8 cellular contexts compared by ENCODE assay signal in the genomic region with DNA sequence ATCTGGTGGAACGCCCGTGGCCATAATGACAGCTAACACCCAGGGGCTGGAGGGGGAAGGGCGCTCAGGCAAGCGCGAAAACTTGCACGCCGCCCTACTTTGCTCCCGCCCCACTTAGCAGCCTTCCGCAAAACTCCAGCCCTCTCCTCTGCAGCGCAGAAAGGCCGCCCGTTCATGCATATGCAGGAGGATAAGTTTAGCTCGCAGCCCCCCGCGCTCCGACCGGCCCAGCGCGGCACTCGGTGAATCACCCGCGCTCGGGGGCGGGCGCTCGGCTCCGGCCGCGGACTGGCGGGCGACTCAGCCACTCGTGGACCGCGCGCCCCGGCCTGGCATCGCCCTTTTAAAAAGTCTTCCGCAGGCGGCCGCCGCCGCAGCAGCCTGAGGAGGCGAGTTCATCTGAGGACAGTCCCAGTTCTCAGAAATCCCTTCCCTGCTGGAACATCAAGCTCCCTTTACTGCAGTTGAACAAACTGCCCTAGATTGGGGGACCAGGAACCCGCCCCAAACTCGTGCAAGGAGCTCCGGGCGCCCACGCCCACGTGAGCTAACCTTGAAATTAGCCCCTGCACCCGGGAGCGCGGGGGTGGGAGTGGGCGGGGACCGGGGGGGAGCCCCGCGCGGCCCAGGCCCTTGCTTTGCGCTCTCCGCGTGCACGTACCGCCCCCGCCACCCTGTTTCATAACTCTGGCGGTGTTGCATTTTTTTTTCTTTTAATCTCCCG. TPM values are rescaled to one million over a fixed set of nuclear protein-coding genes. Genes with fewer than 3 reads are reported as not detected.
DNase-seq lines count a peak whose midpoint lies in the region; ATAC-seq and TF ChIP-seq lines count a peak whose summit lies in the region.

No MANE protein-coding gene starts in this region.

- no peaks in the 10 kb centered on the region for H3K27me3 Mint-ChIP-seq in activated B cell treated with CpG ODN at 0.5 μM for 24 hours

- peak overlapping the region; percentile 98 for H3K27ac Mint-ChIP-seq in activated B cell treated with CpG ODN at 0.5 μM for 24 hours

- H3K4me1 Mint-ChIP-seq in activated B cell treated with CpG ODN at 0.5 μM for 24 hours: peaks cover 46% of the 10 kb centered on the region

- peaks cover 5% of the 10 kb centered on the region for H3K36me3 Mint-ChIP-seq in activated B cell treated with CpG ODN at 0.5 μM for 24 hours (ENCODE audit: low read depth)

- no peaks in the 10 kb centered on the region for H3K27me3 ChIP-seq in AG04450 (ENCODE audit: control insufficient read depth, insufficient read depth, low read length)

- ATAC-seq in GM18907 (IDR thresholded peaks at IDR 0.05; ENCODE audit: unreplicated experiment) (peak; percentile 59), HG03159 (IDR thresholded peaks at IDR 0.05; ENCODE audit: unreplicated experiment) (peak; percentile 52), activated B cell treated with CpG ODN at 0.5 μM for 24 hours (ENCODE audit: low read depth) (peak; percentile 60)

- TF ChIP-seq CTCF in AG04450 (IDR thresholded peaks at IDR 0.05; ENCODE audit: low read depth, low read length) (no peak), activated B cell treated with CpG ODN at 0.5 μM for 24 hours (IDR thresholded peaks at IDR 0.05) (no peak)

- intact Hi-C loops in activated B cell treated with CpG ODN at 0.5 μM for 24 hours (cut with micrococcal nuclease): loop anchor here (1.0 to 10.0 kb wide), 6 partner anchors 21 to 1946 kb away; a partner anchor contains a TSS

- no peaks in the 10 kb centered on the region for H3K9me3 ChIP-seq in AG04450 (ENCODE audit: control insufficient read depth, insufficient read depth, low read length)

- CTCF ChIA-PET in AG04450 (lab: Charles Lee) (interaction anchor here (0.7 to 3.4 kb wide), 6 partner anchors 9 to 183 kb away, joined by 3 to 25 read pairs (median 4); no protein-coding TSS in a partner anchor), activated B cell treated with CpG ODN at 0.5 μM for 24 hours (lab: Charles Lee) (interaction anchor here (0.7 to 1.4 kb wide), 5 partner anchors 9 to 308 kb away, joined by 3 to 4 read pairs (median 3); no protein-coding TSS in a partner anchor)

- peak overlapping the region; percentile 95 for H3K4me3 Mint-ChIP-seq in activated B cell treated with CpG ODN at 0.5 μM for 24 hours

- POLR2A ChIA-PET in AG04450 (lab: Yijun Ruan, JAX): interaction anchor here (0.6 to 4.6 kb wide), 28 partner anchors 8 to 1263 kb away, joined by 3 to 73 read pairs (median 5); no protein-coding TSS in a partner anchor
- POLR2A ChIA-PET in activated B cell treated with CpG ODN at 0.5 μM for 24 hours (lab: Charles Lee): interaction anchor here (0.6 to 4.3 kb wide), 16 partner anchors 8 to 1946 kb away, joined by 3 to 48 read pairs (median 6); a partner anchor contains a TSS

- no peaks in the 10 kb centered on the region for H3K9me3 Mint-ChIP-seq in activated B cell treated with CpG ODN at 0.5 μM for 24 hours

- H3K27ac ChIP-seq in AG04450 (ENCODE audit: low read depth, low read length): peak overlapping the region; percentile 100

- DNase-seq in AG04450 (ENCODE audit: low read depth, low spot score): peak; percentile 95
- peak; percentile 95 for DNase-seq in NCI-H226
- DNase-seq in activated B cell treated with CpG ODN at 0.5 μM for 24 hours: peak; percentile 90
- DNase-seq in central memory CD4-positive, alpha-beta T cell: peak; percentile 86
- DNase-seq in islet precursor cell: peak; percentile 98
- peak; percentile 52 to 71 for DNase-seq in stimulated activated CD4-positive, alpha-beta T cell treated with anti-CD3 and anti-CD28 coated beads, Interleukin-12 subunit alpha, Interleukin-12 subunit beta, amount 100 ng/mL, for 24 hours (ENCODE audit: low read depth in 2 of 2)

- H3K4me3 ChIP-seq in AG04450 (ENCODE audit: low read depth, low read length): peak overlapping the region; percentile 65

RNA-seq across cellular contexts. Expression of a gene that starts 4.5 kb away (rescaled TPM):
- 13.2 and 14.9 TPM in 2 replicates for polyA plus RNA-seq in AG04450 (2011; rRNA removed)
- polyA minus RNA-seq in AG04450 (2011; rRNA and poly(A)+ RNA removed): 14.3 and 15.3 TPM in 2 replicates
- 5.2 and 6.3 TPM in 2 replicates for total RNA-seq in activated B cell treated with CpG ODN at 0.5 μM for 24 hours

Comparison
In these comparisons a context has a peak if more than half of its experiments do, and no peak if none do; other contexts are left out.
1. Peak in every context shown above with its lines: DNase-seq, ATAC-seq, H3K4me3 ChIP-seq and H3K27ac ChIP-seq.